11 cellular contexts compared by ENCODE assay signal in the genomic region with DNA sequence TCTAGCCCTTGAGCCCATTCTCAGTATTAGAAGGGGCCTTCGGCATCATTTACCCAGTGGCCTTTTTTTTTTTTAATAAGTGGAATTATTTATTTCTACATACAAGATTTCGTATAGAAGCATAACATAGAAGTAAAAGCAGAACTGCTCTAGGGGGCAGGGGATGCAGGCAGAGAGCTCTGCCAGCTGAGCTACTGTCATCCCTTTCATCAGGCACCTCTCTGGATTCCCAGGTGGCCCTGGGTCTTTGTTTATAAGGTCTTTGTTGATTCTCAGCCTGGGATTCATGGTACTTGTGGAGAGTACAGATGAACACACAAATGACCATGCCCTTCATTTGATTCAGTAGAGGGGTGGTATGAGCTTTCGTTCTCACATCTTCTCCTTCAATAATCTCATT.
A peak's percentile ranks its signal among the peaks of the same experiment; 100 is the strongest.
DNase-seq lines count a peak whose midpoint lies in the region; ATAC-seq and TF ChIP-seq lines count a peak whose summit lies in the region.
"Had no signal": no experiment of that assay in that cellular context is flagged by ENCODE, and none has a peak within 500 bp of the region (broad histone marks: within the 10 kb centered on the region; RNA-seq: fewer than 3 reads in every experiment).

No MANE protein-coding gene starts in this region.

- peak overlapping the region in 2 of 3 donors; percentile 3 to 24 for H3K4me3 ChIP-seq in breast epithelium
- peak overlapping the region in 1 of 2 donors; percentile 39 for H3K4me3 ChIP-seq in ascending aorta
- peak overlapping the region in 1 of 2 donors; percentile 32 for H3K4me3 ChIP-seq in muscle layer of colon (ENCODE audit: low read depth in 1 of 2, low read length in 2 of 2)
- peak overlapping the region; percentile 12 for H3K4me3 ChIP-seq in urinary bladder (ENCODE audit: low read depth, low read length)

- no peaks in the 10 kb centered on the region for H3K9me3 ChIP-seq in breast epithelium
- no peaks in the 10 kb centered on the region for H3K9me3 ChIP-seq in ascending aorta
- H3K9me3 ChIP-seq in muscle layer of colon (ENCODE audit: low read length) = no peaks in the 10 kb centered on the region

- TF ChIP-seq POLR2A in breast epithelium (IDR thresholded peaks at IDR 0.05) = no peak

- no peak overlapping the region for H3K4me3 Mint-ChIP-seq in MCF 10A (ENCODE audit: unreplicated experiment)
- H3K4me3 Mint-ChIP-seq: activated CD4-positive, alpha-beta T cell treated with anti-CD3 and anti-CD28 coated beads for 36 hours had no signal

- H3K27ac Mint-ChIP-seq in MCF 10A (ENCODE audit: low read depth, unreplicated experiment) = no peak overlapping the region

- H3K9ac ChIP-seq in muscle layer of colon (ENCODE audit: low read length) = no peak overlapping the region

- TF ChIP-seq CTCF in breast epithelium (IDR thresholded peaks at IDR 0.05) (no peak), MCF 10A (IDR thresholded peaks at IDR 0.05; ENCODE audit: unreplicated experiment) (no peak), ascending aorta (IDR thresholded peaks at IDR 0.05) (no peak)

- H3K27me3 ChIP-seq in breast epithelium (no peaks in the 10 kb centered on the region), ascending aorta (no peaks in the 10 kb centered on the region), muscle layer of colon (ENCODE audit: control insufficient read depth in 1 of 2, insufficient read depth in 2 of 2, low read length in 2 of 2) (no peaks in the 10 kb centered on the region)

- H3K4me1 ChIP-seq in breast epithelium (peaks cover 0 to 20% of the 10 kb centered on the region in 2 donors), ascending aorta (peaks cover 3 to 59% of the 10 kb centered on the region in 2 donors), muscle layer of colon (ENCODE audit: insufficient read depth, low read length) (peaks cover 35% of the 10 kb centered on the region), urinary bladder (ENCODE audit: insufficient read depth) (no peaks in the 10 kb centered on the region)

- no peaks in the 10 kb centered on the region for H3K9me3 Mint-ChIP-seq in MCF 10A (ENCODE audit: unreplicated experiment)
- H3K9me3 Mint-ChIP-seq: IgD-negative memory B cell had no signal

- no peak for ATAC-seq in HG03280 (IDR thresholded peaks at IDR 0.05; ENCODE audit: unreplicated experiment)
- ATAC-seq: activated CD4-positive, alpha-beta T cell treated with anti-CD3 and anti-CD28 coated beads for 36 hours had no signal

- peaks cover 20% of the 10 kb centered on the region for H3K4me1 Mint-ChIP-seq in MCF 10A (ENCODE audit: insufficient read depth, unreplicated experiment)

- H3K36me3 Mint-ChIP-seq in MCF 10A (ENCODE audit: insufficient read depth, unreplicated experiment) = no peaks in the 10 kb centered on the region

- no peaks in the 10 kb centered on the region for H3K27me3 Mint-ChIP-seq in MCF 10A (ENCODE audit: insufficient read depth, unreplicated experiment)
- H3K27me3 Mint-ChIP-seq: IgD-negative memory B cell had no signal

- H3K27ac ChIP-seq in breast epithelium (peak overlapping the region; percentile 69 to 70), ascending aorta (peak overlapping the region; percentile 58 to 61), muscle layer of colon (ENCODE audit: low read depth, low read length) (peak overlapping the region; percentile 69), urinary bladder (ENCODE audit: low read depth) (no peak overlapping the region)

- WGBS in urinary bladder = 64% methylated on average over 3 of the region's 3 CpGs

- intact Hi-C loops in breast epithelium (cut with DNase I; ENCODE audit: low total_unique reads) (no loop called here), MCF 10A (cut with micrococcal nuclease) (no loop called here), ascending aorta (cut with DNase I) (no loop called here)

- POLR2A ChIA-PET in MCF 10A (lab: Yijun Ruan, JAX) = no interaction called here

- H3K36me3 ChIP-seq in breast epithelium = no peaks in the 10 kb centered on the region
- H3K36me3 ChIP-seq in ascending aorta = no peaks in the 10 kb centered on the region
- no peaks in the 10 kb centered on the region for H3K36me3 ChIP-seq in muscle layer of colon (ENCODE audit: insufficient read depth, low read length)
- no peaks in the 10 kb centered on the region for H3K36me3 ChIP-seq in urinary bladder (ENCODE audit: insufficient read depth)

- BruUV-seq in MCF 10A (replicated peaks; lab: Mats Ljungman, UMichigan) = no TSS peak

- CTCF ChIA-PET in MCF 10A (lab: Yijun Ruan, JAX) = interaction anchor here (0.7 kb wide), 1 partner anchor 53 kb away, joined by 5 read pairs; no protein-coding TSS in a partner anchor

- DNase-seq in breast epithelium (ENCODE audit: low spot score in 2 of 2) (no peak), MCF 10A (ENCODE audit: unreplicated experiment) (no peak), ascending aorta (ENCODE audit: low spot score in 2 of 2) (no peak), UCSD-AML1 (lab: John Stamatoyannopoulos, UW; ENCODE audit: unreplicated experiment) (no peak)
- no peak for DNase-seq in activated naive CD4-positive, alpha-beta T cell (lab: John Stamatoyannopoulos, UW)
- DNase-seq: activated CD4-positive, alpha-beta T cell treated with anti-CD3 and anti-CD28 coated beads for 36 hours; effector memory CD4-positive, alpha-beta T cell had no signal
